22 cellular contexts compared by ENCODE assay signal in the genomic region with DNA sequence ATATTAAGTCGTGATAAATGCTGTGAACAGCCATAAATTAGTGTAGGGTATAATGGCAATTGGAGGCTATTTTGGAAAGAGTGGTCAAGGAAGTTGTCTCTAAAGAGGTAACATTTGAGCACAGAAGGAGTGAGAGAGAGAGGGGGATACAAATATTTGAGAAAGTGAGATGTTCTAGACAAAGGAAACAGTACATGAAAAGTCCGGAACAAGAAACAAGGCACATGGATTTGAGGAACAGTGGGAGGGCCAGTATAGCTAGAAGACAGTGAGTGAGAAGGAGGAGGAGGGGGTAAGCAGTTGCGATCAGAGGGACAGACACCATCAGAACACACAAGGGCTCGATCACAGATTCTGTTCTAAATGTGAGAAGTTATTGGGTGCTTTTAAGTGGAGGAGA. TPM values are rescaled to one million over a fixed set of nuclear protein-coding genes. Genes with fewer than 3 reads are reported as not detected.
A peak's percentile ranks its signal among the peaks of the same experiment; 100 is the strongest.
DNase-seq lines count a peak whose midpoint lies in the region; ATAC-seq and TF ChIP-seq lines count a peak whose summit lies in the region.
"Had no signal": no experiment of that assay in that cellular context is flagged by ENCODE, and none has a peak within 500 bp of the region (broad histone marks: within the 10 kb centered on the region; RNA-seq: fewer than 3 reads in every experiment).

No MANE protein-coding gene starts in this region.

- H4K20me1 ChIP-seq in BLaER1 treated with 17β-estradiol and CSF1 and Interleukin-3, amounts not matched to agents 10 nM and 100 nM = peaks cover 0 to 6% (median 0%) of the 10 kb centered on the region in 11 experiments; a peak in 2 of 22 replicates
- no peaks in the 10 kb centered on the region for H4K20me1 ChIP-seq in Karpas-422 (ENCODE audit: insufficient read depth, low read depth, low read length)

- no peak overlapping the region for H3K4me3 ChIP-seq in BLaER1 treated with 17β-estradiol and CSF1 and Interleukin-3, amounts not matched to agents 10 nM and 100 nM
- H3K4me3 ChIP-seq in Karpas-422 (ENCODE audit: low read length) (no peak overlapping the region), SK-N-MC (peak overlapping the region; percentile 97), psoas muscle (peak overlapping the region; percentile 84)

- peak overlapping the region; percentile 77 to 92 (median 82); a peak in 21 of 22 replicates for H3K4me2 ChIP-seq in BLaER1 treated with 17β-estradiol and CSF1 and Interleukin-3, amounts not matched to agents 10 nM and 100 nM
- peak overlapping the region; percentile 83 for H3K4me2 ChIP-seq in Karpas-422 (ENCODE audit: low read depth, low read length, poor library complexity, severe bottlenecking)

- no peaks in the 10 kb centered on the region for H3K9me2 ChIP-seq in Karpas-422 (replicated peaks; ENCODE audit: insufficient read depth, low read length)

- H3K27me3 ChIP-seq in BLaER1 treated with 17β-estradiol and CSF1 and Interleukin-3, amounts not matched to agents 10 nM and 100 nM = peaks cover 0 to 13% (median 0%) of the 10 kb centered on the region in 11 experiments; a peak in 3 of 22 replicates
- H3K27me3 ChIP-seq in Karpas-422 (ENCODE audit: low read length) (no peaks in the 10 kb centered on the region), psoas muscle (ENCODE audit: insufficient read depth in 3 of 3, low read length in 2 of 3) (no peaks in the 10 kb centered on the region)

- DNase-seq in Karpas-422 (no peak), SK-N-MC (ENCODE audit: low read depth, low spot score) (no peak), psoas muscle (no peak)
- no peak for DNase-seq in activated CD4-positive, alpha-beta T cell treated with anti-CD3 and anti-CD28 coated beads for 4 hours
- DNase-seq: AML-193; Caco-2; CD4-positive, alpha-beta T cell; GOT3; Kasumi-1; MM.1S; NCI-H1092; NCI-H146; NCI-H2029 treated with DMSO at 0.1 percent for 48 hours; NCI-H446 treated with DMSO at 0.1 percent for 48 hours; NCI-H69; OCI-M1; RPMI8226; SHP77 treated with DMSO at 0.1 percent for 48 hours; T-helper 2 cell had no signal

- no peaks in the 10 kb centered on the region for H3K9me3 ChIP-seq in BLaER1 treated with 17β-estradiol and CSF1 and Interleukin-3, amounts not matched to agents 10 nM and 100 nM (replicated peaks in 1 of 11)
- H3K9me3 ChIP-seq in Karpas-422 (ENCODE audit: low read length) (no peaks in the 10 kb centered on the region), SK-N-MC (ENCODE audit: low read depth, low read length) (no peaks in the 10 kb centered on the region), psoas muscle (no peaks in the 10 kb centered on the region)
- H3K9me3 ChIP-seq: Caco-2 had no signal

- H3K4me1 ChIP-seq in BLaER1 treated with 17β-estradiol and CSF1 and Interleukin-3, amounts not matched to agents 10 nM and 100 nM = peaks cover 53 to 67% (median 59%) of the 10 kb centered on the region in 10 experiments
- H3K4me1 ChIP-seq in Karpas-422 (ENCODE audit: low read length) (peaks cover 56% of the 10 kb centered on the region), psoas muscle (peaks cover 29% of the 10 kb centered on the region)

- no peak overlapping the region for H3K9ac ChIP-seq in BLaER1 treated with 17β-estradiol and CSF1 and Interleukin-3, amounts not matched to agents 10 nM and 100 nM
- H3K9ac ChIP-seq in Karpas-422 (ENCODE audit: low read length) (no peak overlapping the region), SK-N-MC (ENCODE audit: insufficient read length) (no peak overlapping the region)

- 33 to 50% (median 42%) methylated on average over 4 of the region's 4 CpGs for WGBS in psoas muscle, 3 donors

- H2AFZ ChIP-seq in Karpas-422 (ENCODE audit: low read length) = no peak overlapping the region

- no peaks in the 10 kb centered on the region for H3K79me2 ChIP-seq in Karpas-422 (ENCODE audit: low read length)

- no peaks in the 10 kb centered on the region for H3K36me3 ChIP-seq in BLaER1 treated with 17β-estradiol and CSF1 and Interleukin-3, amounts not matched to agents 10 nM and 100 nM
- no peaks in the 10 kb centered on the region for H3K36me3 ChIP-seq in Karpas-422 (ENCODE audit: insufficient read depth, low read length)
- H3K36me3 ChIP-seq in SK-N-MC (ENCODE audit: insufficient read depth, low read length) = no peaks in the 10 kb centered on the region
- no peaks in the 10 kb centered on the region for H3K36me3 ChIP-seq in psoas muscle (ENCODE audit: insufficient read depth in 1 of 2, low read depth in 1 of 2)

- no peak overlapping the region for H3K27ac ChIP-seq in BLaER1 treated with 17β-estradiol and CSF1 and Interleukin-3, amounts not matched to agents 10 nM and 100 nM
- H3K27ac ChIP-seq in Karpas-422 (ENCODE audit: low read length) (no peak overlapping the region), SK-N-MC (no peak overlapping the region), psoas muscle (no peak overlapping the region)

- intact Hi-C loops in psoas muscle (cut with DNase I) = loop anchor here in 1 of 2 donors (1.0 to 10.0 kb wide), 3 partner anchors 246 to 364 kb away; a partner anchor contains a TSS

- TF ChIP-seq CTCF in psoas muscle (IDR thresholded peaks at IDR 0.05) = no peak

- ATAC-seq in psoas muscle = no peak
- no peak for ATAC-seq in HG02571 (IDR thresholded peaks at IDR 0.05; ENCODE audit: unreplicated experiment)
- ATAC-seq in GM21825 (IDR thresholded peaks at IDR 0.05; ENCODE audit: unreplicated experiment) = no peak

RNA-seq across cellular contexts. Expression of a gene that starts 20.1 kb away (rescaled TPM):
- total RNA-seq in Karpas-422 (2014; rRNA removed; shearing (Covaris generic); ENCODE audit: low replicate concordance) = not detected in 2 replicates
- not detected for total RNA-seq in psoas muscle
- not detected for polyA plus RNA-seq in psoas muscle
- total RNA-seq: Caco-2; CD4-positive, alpha-beta T cell had no signal

RNA-seq across cellular contexts. Expression of a gene that starts 23.5 kb away (rescaled TPM):
- total RNA-seq in Karpas-422 (2014; rRNA removed; shearing (Covaris generic); ENCODE audit: low replicate concordance) = not detected in 2 replicates
- total RNA-seq in psoas muscle = not detected
- polyA plus RNA-seq in psoas muscle = not detected
- total RNA-seq: Caco-2; CD4-positive, alpha-beta T cell had no signal

RNA-seq across cellular contexts. Expression of a gene that starts 30.2 kb away (rescaled TPM):
- total RNA-seq in Karpas-422 (2014; rRNA removed; shearing (Covaris generic); ENCODE audit: low replicate concordance) = not detected in 2 replicates
- not detected for total RNA-seq in psoas muscle
- not detected for polyA plus RNA-seq in psoas muscle
- total RNA-seq: Caco-2; CD4-positive, alpha-beta T cell had no signal

RNA-seq across cellular contexts. Expression of a gene that starts 50.4 kb away (rescaled TPM):
- not detected in 2 replicates for total RNA-seq in Karpas-422 (2014; rRNA removed; shearing (Covaris generic); ENCODE audit: low replicate concordance)
- not detected for total RNA-seq in psoas muscle
- polyA plus RNA-seq in psoas muscle = not detected
- total RNA-seq: Caco-2; CD4-positive, alpha-beta T cell had no signal

Comparison
In these comparisons a context has a peak if more than half of its experiments do, and no peak if none do; other contexts are left out.
1. H3K4me3 ChIP-seq: peak in SK-N-MC (single experiment) and psoas muscle (single experiment); none in BLaER1 treated with 17β-estradiol and CSF1 and Interleukin-3, amounts not matched to agents 10 nM and 100 nM (0 of 10) and Karpas-422 (single experiment).